ENCODE assay signal across 8 cellular contexts in genomic region chr20:53827996-53828672, GRCh38.
DNase-seq lines count a peak whose midpoint lies in the region; ATAC-seq and TF ChIP-seq lines count a peak whose summit lies in the region.

No MANE protein-coding gene starts in this region.

- no peak for TF ChIP-seq CTCF in OCI-LY3 (IDR thresholded peaks at IDR 0.05; ENCODE audit: low read depth, low read length)

- H3K9me3 ChIP-seq in OCI-LY3 (ENCODE audit: insufficient read depth, low read length) = no peaks in the 10 kb centered on the region

- peaks cover 5% of the 10 kb centered on the region for H3K36me3 Mint-ChIP-seq in natural killer cell treated with Interleukin-12 subunit alpha and Interleukin-12 subunit beta and Interleukin-15 and Interleukin-18, amount 100 ng/mL, for 72 hours

- no peaks in the 10 kb centered on the region for H3K27me3 ChIP-seq in OCI-LY3 (ENCODE audit: low read depth, low read length)

- DNase-seq in DMS79 treated with DMSO at 0.1 percent for 48 hours (lab: John Stamatoyannopoulos, UW) = peak; percentile 50
- DNase-seq in dermis microvascular lymphatic vessel endothelial cell (ENCODE audit: low read depth in 2 of 2) = peak; percentile 29 to 99
- DNase-seq in natural killer cell treated with Interleukin-12 subunit alpha and Interleukin-12 subunit beta and Interleukin-15 and Interleukin-18, amount 100 ng/mL, for 72 hours (ENCODE audit: low spot score) = no peak
- DNase-seq in stimulated activated CD4-positive, alpha-beta T cell treated with anti-CD3 and anti-CD28 coated beads, Interleukin-4, amount 100 ng/mL, for 4 hours = no peak

- H3K4me1 ChIP-seq in OCI-LY3 (ENCODE audit: low read length) = peaks cover 43% of the 10 kb centered on the region

- H3K4me3 Mint-ChIP-seq in natural killer cell treated with Interleukin-12 subunit alpha and Interleukin-12 subunit beta and Interleukin-15 and Interleukin-18, amount 100 ng/mL, for 72 hours = peak overlapping the region; percentile 86

- H3K79me2 ChIP-seq in OCI-LY3 (ENCODE audit: low read length) = no peaks in the 10 kb centered on the region

- H3K4me1 Mint-ChIP-seq in natural killer cell treated with Interleukin-12 subunit alpha and Interleukin-12 subunit beta and Interleukin-15 and Interleukin-18, amount 100 ng/mL, for 72 hours (ENCODE audit: low read depth in 2 of 2) = peaks cover 22 to 28% of the 10 kb centered on the region in 2 donors

- ATAC-seq in natural killer cell treated with Interleukin-12 subunit alpha and Interleukin-12 subunit beta and Interleukin-15 and Interleukin-18, amount 100 ng/mL, for 72 hours = no peak
- no peak for ATAC-seq in GM19328 (IDR thresholded peaks at IDR 0.05; ENCODE audit: unreplicated experiment)
- ATAC-seq in HG03280 (IDR thresholded peaks at IDR 0.05; ENCODE audit: unreplicated experiment) = no peak
- no peak for ATAC-seq in HG03521 (IDR thresholded peaks at IDR 0.05; ENCODE audit: unreplicated experiment)

- peak overlapping the region; percentile 69 for H3K4me2 ChIP-seq in OCI-LY3 (ENCODE audit: low read length)

- no peaks in the 10 kb centered on the region for H3K9me3 Mint-ChIP-seq in natural killer cell treated with Interleukin-12 subunit alpha and Interleukin-12 subunit beta and Interleukin-15 and Interleukin-18, amount 100 ng/mL, for 72 hours

- peak overlapping the region; percentile 88; the same call in 1 of the 2 replicates for H2AFZ ChIP-seq in OCI-LY3 (ENCODE audit: low read depth, low read length)

- H3K27me3 Mint-ChIP-seq in natural killer cell treated with Interleukin-12 subunit alpha and Interleukin-12 subunit beta and Interleukin-15 and Interleukin-18, amount 100 ng/mL, for 72 hours = no peaks in the 10 kb centered on the region

- peak overlapping the region; percentile 90 to 93 for H3K27ac Mint-ChIP-seq in natural killer cell treated with Interleukin-12 subunit alpha and Interleukin-12 subunit beta and Interleukin-15 and Interleukin-18, amount 100 ng/mL, for 72 hours

- H3K4me3 ChIP-seq in OCI-LY3 (ENCODE audit: low read length) = no peak overlapping the region

- no peaks in the 10 kb centered on the region for H4K20me1 ChIP-seq in OCI-LY3 (ENCODE audit: insufficient read depth, low read length)

- no peak overlapping the region for H3K9ac ChIP-seq in OCI-LY3 (ENCODE audit: low read length)

- no peak overlapping the region for H3K27ac ChIP-seq in OCI-LY3 (ENCODE audit: low read length)

- H3K36me3 ChIP-seq in OCI-LY3 (replicated peaks; ENCODE audit: low read depth, low read length) = no peaks in the 10 kb centered on the region

Comparison
In these comparisons a context has a peak if more than half of its experiments do, and no peak if none do; other contexts are left out.
1. DNase-seq: peak in DMS79 treated with DMSO at 0.1 percent for 48 hours (single experiment) and dermis microvascular lymphatic vessel endothelial cell (2 of 2); none in natural killer cell treated with Interleukin-12 subunit alpha and Interleukin-12 subunit beta and Interleukin-15 and Interleukin-18, amount 100 ng/mL, for 72 hours (single experiment) and stimulated activated CD4-positive, alpha-beta T cell treated with anti-CD3 and anti-CD28 coated beads, Interleukin-4, amount 100 ng/mL, for 4 hours (0 of 2).